In the genomic region with DNA sequence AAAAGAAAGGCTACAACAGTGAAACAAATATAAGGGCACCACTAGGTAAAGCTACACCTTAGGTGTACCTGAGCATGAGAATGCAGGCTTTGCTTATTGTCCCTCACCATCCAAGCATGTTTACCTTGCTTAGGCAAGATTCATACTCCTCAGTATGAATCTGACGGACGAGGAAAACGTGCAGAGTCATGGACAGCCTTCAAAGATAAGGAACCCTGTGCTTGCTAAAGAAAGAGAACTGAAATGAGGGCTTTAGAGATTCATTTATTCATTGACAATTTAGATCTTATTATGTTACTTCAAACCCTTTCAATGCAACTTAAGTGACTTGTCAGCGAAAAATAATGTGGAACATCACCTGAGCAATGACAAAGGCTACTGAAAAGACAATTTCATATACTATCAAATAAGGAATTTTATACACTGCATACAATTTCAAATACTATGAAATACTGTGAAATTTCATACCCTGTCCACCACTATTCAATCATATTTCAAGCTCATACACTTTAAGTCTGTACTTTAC, we compare ENCODE assay signal across 19 cellular contexts. TPM values are rescaled to one million over a fixed set of nuclear protein-coding genes. Genes with fewer than 3 reads are reported as not detected.
DNase-seq lines count a peak whose midpoint lies in the region; ATAC-seq, FAIRE-seq and TF ChIP-seq lines count a peak whose summit lies in the region.
"Had no signal": no experiment of that assay in that cellular context is flagged by ENCODE, and none has a peak within 500 bp of the region (broad histone marks: within the 10 kb centered on the region; RNA-seq: fewer than 3 reads in every experiment).

No MANE protein-coding gene starts in this region.

- ATAC-seq in Right ventricle myocardium inferior, result peak; percentile 23
- peak in 1 of 8 donors; percentile 28 for ATAC-seq in heart right ventricle
- ATAC-seq in pancreas, result peak; percentile 11 to 69 (median 48)
- no peak for ATAC-seq in GM21423 (IDR thresholded peaks at IDR 0.05; ENCODE audit: unreplicated experiment)
- ATAC-seq in HG03095 (IDR thresholded peaks at IDR 0.05; ENCODE audit: unreplicated experiment), result no peak

- H3K4me1 ChIP-seq in heart right ventricle (peaks cover 0 to 44% (median 27%) of the 10 kb centered on the region in 9 donors), pancreas (peaks cover 0 to 14% (median 0%) of the 10 kb centered on the region in 3 donors)
- H3K4me1 ChIP-seq: BLaER1 had no signal

- TF ChIP-seq CTCF in heart right ventricle (IDR thresholded peaks at IDR 0.05) (no peak), pancreas (IDR thresholded peaks at IDR 0.05) (no peak)

- no peak for DNase-seq in Right ventricle myocardium inferior (ENCODE audit: missing footprints)
- no peak for DNase-seq in cardiac septum (ENCODE audit: low spot score)
- no peak for DNase-seq in heart right ventricle
- DNase-seq in pancreas, result no peak
- no peak for DNase-seq in urothelium cell line (ENCODE audit: low spot score)
- DNase-seq in GM03348 (ENCODE audit: low spot score), result no peak
- DNase-seq: activated CD4-positive, CD25-positive, alpha-beta regulatory T cell treated with anti-CD3 and anti-CD28 coated beads, Interleukin-2, amount 50 U/mL, for 72 hours; activated naive CD8-positive, alpha-beta T cell treated with anti-CD3 and anti-CD28 coated beads, Interleukin-2, amount 10 ng/mL, durations not matched to agents 7 days and 5 days; effector memory CD4-positive, alpha-beta T cell; Karpas-422; kidney glomerular epithelial cell; NCI-H1105; NCI-H774; PC-9; stimulated activated CD4-positive, alpha-beta T cell treated with anti-CD3 and anti-CD28 coated beads, Interleukin-4, amount 100 ng/mL, for 4 hours had no signal

- H3K36me3 ChIP-seq in heart right ventricle (no peaks in the 10 kb centered on the region), pancreas (no peaks in the 10 kb centered on the region)

- intact Hi-C loops in Right ventricle myocardium inferior (cut with DNase I) (no loop called here), cardiac septum (cut with DNase I) (no loop called here), heart right ventricle (cut with DNase I) (no loop called here), pancreas (cut with DNase I) (no loop called here)

- no peak for FAIRE-seq in pancreas (lab: Jason Lieb, UNC)
- peak; percentile 9 for FAIRE-seq in urothelium cell line (lab: Jason Lieb, UNC)

- WGBS in heart right ventricle, 2 donors, result 64% methylated on average over 4 of the region's 4 CpGs
- 36 to 49% methylated on average over 4 of the region's 4 CpGs for WGBS in pancreas, 2 donors

- peaks cover 0 to 10% (median 0%) of the 10 kb centered on the region in 11 donors for H3K9me3 ChIP-seq in heart right ventricle
- H3K9me3 ChIP-seq in pancreas, result no peaks in the 10 kb centered on the region

- H3K27me3 ChIP-seq in heart right ventricle (no peaks in the 10 kb centered on the region), pancreas (no peaks in the 10 kb centered on the region)
- H3K27me3 ChIP-seq: BLaER1 had no signal

- H3K4me3 ChIP-seq in heart right ventricle, result no peak overlapping the region
- no peak overlapping the region for H3K4me3 ChIP-seq in pancreas
- H3K4me3 ChIP-seq: BLaER1, PC-9, smooth muscle cell had no signal

- peak overlapping the region; percentile 1 to 55 (median 28) for H3K27ac ChIP-seq in heart right ventricle
- H3K27ac ChIP-seq in pancreas, result no peak overlapping the region
- H3K27ac ChIP-seq: BLaER1, PC-9 had no signal

RNA-seq across cellular contexts. Expression of a gene that starts 21.7 kb away (rescaled TPM):
- total RNA-seq in Right ventricle myocardium inferior (66.3 TPM), cardiac septum (66.1 TPM), heart right ventricle (10 to 100 TPM; 52.9 to 90.6 (median 76.4) TPM), pancreas (10 to 100 TPM; 17.1 to 34.5 (median 23.2) TPM)
- polyA plus RNA-seq in heart right ventricle (10 to 100 TPM; 10.1 to 16.5 TPM), pancreas (1 to 10 TPM; 8.9 to 9.3 TPM)

Comparison
In these comparisons a context has a peak if more than half of its experiments do, and no peak if none do; other contexts are left out.
1. ATAC-seq: peak in Right ventricle myocardium inferior (single experiment) and pancreas (4 of 4); none in GM21423 (single experiment) and HG03095 (single experiment).
2. H3K27ac ChIP-seq: peak in heart right ventricle (10 of 10); none in pancreas (0 of 4).